9 cellular contexts compared by ENCODE assay signal in genomic region chr9:26945591-26945990, GRCh38. TPM values are rescaled to one million over a fixed set of nuclear protein-coding genes. Genes with fewer than 3 reads are reported as not detected.
DNase-seq lines count a peak whose midpoint lies in the region; ATAC-seq, FAIRE-seq and TF ChIP-seq lines count a peak whose summit lies in the region.
"Had no signal": no experiment of that assay in that cellular context is flagged by ENCODE, and none has a peak within 500 bp of the region (broad histone marks: within the 10 kb centered on the region; RNA-seq: fewer than 3 reads in every experiment).

No MANE protein-coding gene starts in this region.

- no peaks in the 10 kb centered on the region for H3K9me3 Mint-ChIP-seq in progenitor cell of endocrine pancreas (ENCODE audit: low read depth)

- H3K4me2 ChIP-seq in PC-3 (ENCODE audit: low read length), result peak overlapping the region; percentile 96

- H3K4me3 ChIP-seq in PC-3 (ENCODE audit: low read length), result peak overlapping the region; percentile 88
- peak overlapping the region in 1 of 2 donors; percentile 3 for H3K4me3 ChIP-seq in prostate gland

- 31% methylated on average over 2 of the region's 2 CpGs for WGBS in prostate gland

- FAIRE-seq in GM19239 (lab: Jason Lieb, UNC), result peak; percentile 47

- H3K4me1 ChIP-seq in PC-3 (ENCODE audit: insufficient read depth, low read length) (peaks cover 24% of the 10 kb centered on the region), prostate gland (replicated peaks) (peaks cover 8% of the 10 kb centered on the region)

- H3K4me3 Mint-ChIP-seq in progenitor cell of endocrine pancreas (ENCODE audit: low read depth), result peak overlapping the region; percentile 98

- no peaks in the 10 kb centered on the region for H3K9me3 ChIP-seq in PC-3 (ENCODE audit: low read length)
- H3K9me3 ChIP-seq in prostate gland, result no peaks in the 10 kb centered on the region

- H3F3A ChIP-seq in PC-3 (ENCODE audit: low read length, unreplicated experiment), result no peaks in the 10 kb centered on the region

- H3K27ac Mint-ChIP-seq in progenitor cell of endocrine pancreas, result peak overlapping the region; percentile 100

- H3K27ac ChIP-seq in PC-3 (ENCODE audit: low read length), result no peak overlapping the region
- H3K27ac ChIP-seq in prostate gland, result no peak overlapping the region

- DNase-seq in GM19239 (ENCODE audit: insufficient read length, low spot score) (no peak), PC-3 (no peak), erythroblast (lab: John Stamatoyannopoulos, UW) (peak; percentile 7 to 36), progenitor cell of endocrine pancreas (ENCODE audit: low spot score, unreplicated experiment) (no peak), NCI-H2171 treated with DMSO at 0.1 percent for 48 hours (lab: John Stamatoyannopoulos, UW) (no peak), NCI-H524 (lab: John Stamatoyannopoulos, UW) (no peak), MV-4-11 (lab: John Stamatoyannopoulos, UW) (no peak), prostate gland (ENCODE audit: low spot score) (no peak)
- DNase-seq: stimulated activated CD4-positive, alpha-beta T cell treated with anti-CD3 and anti-CD28 coated beads, Interleukin-12 subunit alpha, Interleukin-12 subunit beta, amount 100 ng/mL, for 4 hours had no signal

- peak overlapping the region; percentile 99 for H3K9ac ChIP-seq in PC-3 (ENCODE audit: low read length)

- POLR2A ChIA-PET in PC-3 (lab: Charles Lee; ENCODE audit: unreplicated experiment), result no interaction called here

- H2AFZ ChIP-seq in PC-3 (ENCODE audit: low read length), result no peak overlapping the region

- no peak for TF ChIP-seq POLR2A in erythroblast (IDR thresholded peaks at IDR 0.05; ENCODE audit: low read length)
- no peak for TF ChIP-seq POLR2A in prostate gland (IDR thresholded peaks at IDR 0.05)

- H3K9me2 ChIP-seq in PC-3 (replicated peaks; ENCODE audit: low read length), result no peaks in the 10 kb centered on the region

- ATAC-seq in PC-3, result no peak

- H3K27me3 ChIP-seq in PC-3 (ENCODE audit: low read length), result no peaks in the 10 kb centered on the region
- no peaks in the 10 kb centered on the region for H3K27me3 ChIP-seq in prostate gland (replicated peaks; ENCODE audit: insufficient read depth)

- peaks cover 30% of the 10 kb centered on the region; the same call in 1 of the 2 replicates for H4K20me1 ChIP-seq in PC-3 (ENCODE audit: low read length)

- H3K4me1 Mint-ChIP-seq in progenitor cell of endocrine pancreas (ENCODE audit: low read depth), result peaks cover 19% of the 10 kb centered on the region

- intact Hi-C loops in PC-3 (cut with micrococcal nuclease), result no loop called here
- intact Hi-C loops in prostate gland (cut with DNase I), result no loop called here

- TF ChIP-seq CTCF in PC-3 (conservative IDR thresholded peaks at IDR 0.05; ENCODE audit: low read depth, low read length) (no peak), progenitor cell of endocrine pancreas (IDR thresholded peaks at IDR 0.05; ENCODE audit: unreplicated experiment) (no peak), prostate gland (IDR thresholded peaks at IDR 0.05) (no peak)

- peaks cover 65% of the 10 kb centered on the region for H3K79me2 ChIP-seq in PC-3 (ENCODE audit: low read length)

- no TSS peak for BruUV-seq in PC-3 (replicated peaks; lab: Mats Ljungman, UMichigan)

- H3K27me3 Mint-ChIP-seq in progenitor cell of endocrine pancreas, result no peaks in the 10 kb centered on the region

- peaks cover 15% of the 10 kb centered on the region for H3K36me3 ChIP-seq in PC-3 (ENCODE audit: low read depth, low read length)
- H3K36me3 ChIP-seq in prostate gland, result no peaks in the 10 kb centered on the region

- H3K36me3 Mint-ChIP-seq in progenitor cell of endocrine pancreas (ENCODE audit: insufficient read depth), result peaks cover 4% of the 10 kb centered on the region

- CTCF ChIA-PET in PC-3 (lab: Charles Lee), result no interaction called here

RNA-seq across cellular contexts. Expression of gene PLAA, which starts 1.5 kb away (rescaled TPM):
- 27.2 and 34.6 TPM in 2 replicates for total RNA-seq in PC-3 (2014; rRNA removed)
- 46.0 and 46.6 TPM in 2 replicates for total RNA-seq in progenitor cell of endocrine pancreas
- 10 to 100 TPM; 24.3 to 36.5 TPM for total RNA-seq in prostate gland

RNA-seq across cellular contexts. Expression of gene IFT74, which starts 10.6 kb away (rescaled TPM):
- total RNA-seq in PC-3 (2014; rRNA removed) (5.5 and 6.2 TPM in 2 replicates), progenitor cell of endocrine pancreas (25.1 and 26.0 TPM in 2 replicates), prostate gland (10 to 100 TPM; 15.1 to 16.5 TPM)

RNA-seq across cellular contexts. Expression of gene CAAP1, which starts 53.0 kb away (rescaled TPM):
- total RNA-seq in PC-3 (2014; rRNA removed) (24.1 and 25.0 TPM in 2 replicates), progenitor cell of endocrine pancreas (24.7 and 25.1 TPM in 2 replicates), prostate gland (10 to 100 TPM; 20.4 to 20.8 TPM)

RNA-seq across cellular contexts. Expression of gene LRRC19, which starts 59.9 kb away (rescaled TPM):
- total RNA-seq in PC-3 (2014; rRNA removed) (not detected in 2 replicates), progenitor cell of endocrine pancreas (not detected in 2 replicates), prostate gland (not detected)

Comparison
In these comparisons a context has a peak if more than half of its experiments do, and no peak if none do; other contexts are left out.
1. DNase-seq: peak in erythroblast (2 of 2); none in GM19239 (single experiment), PC-3 (single experiment), progenitor cell of endocrine pancreas (single experiment), NCI-H2171 treated with DMSO at 0.1 percent for 48 hours (single experiment), NCI-H524 (0 of 2), MV-4-11 (single experiment) and prostate gland (single experiment).